Comparison of ENCODE assay signal across 1 cellular context in genomic region chr22:24751518-24751917, GRCh38.
TF ChIP-seq lines count a peak whose summit lies in the region.

No MANE protein-coding gene starts in this region.

TF ChIP-seq in IMR-90, 13 proteins besides CTCF, POLR2A, EP300 and RAD21:
- TF ChIP-seq NFE2L2 (IDR thresholded peaks at IDR 0.05; ENCODE audit: low read depth, low read length) = no peak
- no peak for TF ChIP-seq SMC3 (IDR thresholded peaks at IDR 0.05; ENCODE audit: low read depth, low read length)
- TF ChIP-seq CEBPB (IDR thresholded peaks at IDR 0.05; ENCODE audit: low read depth, low read length) = peak; percentile 73
